Comparison of ENCODE assay signal across 36 cellular contexts in genomic region chr14:50711043-50711442, GRCh38. TPM values are rescaled to one million over a fixed set of nuclear protein-coding genes. Genes with fewer than 3 reads are reported as not detected.
DNase-seq lines count a peak whose midpoint lies in the region; ATAC-seq, FAIRE-seq and TF ChIP-seq lines count a peak whose summit lies in the region.
"Had no signal": no experiment of that assay in that cellular context is flagged by ENCODE, and none has a peak within 500 bp of the region (broad histone marks: within the 10 kb centered on the region; RNA-seq: fewer than 3 reads in every experiment).

No MANE protein-coding gene starts in this region.

- H3K4me3 ChIP-seq in HepG2 (replicated peaks in 1 of 3; ENCODE audit: insufficient read depth in 1 of 3, low read depth in 2 of 3, low read length in 3 of 3) (no peak overlapping the region), right lobe of liver (no peak overlapping the region), A549 (no peak overlapping the region), IMR-90 (ENCODE audit: insufficient read depth, low read depth, low read length) (no peak overlapping the region), K562 (no peak overlapping the region), spleen (no peak overlapping the region)
- H3K4me3 ChIP-seq: BLaER1; BLaER1 treated with 17β-estradiol and CSF1 and Interleukin-3, amounts not matched to agents 10 nM and 100 nM had no signal

- no peak overlapping the region for H2BK15ac ChIP-seq in IMR-90 (ENCODE audit: low read depth, low read length)

- H3K27ac Mint-ChIP-seq in activated T-cell treated with anti-CD3 and anti-CD28 coated beads, Interleukin-2, amount 50 U/mL, for 24 hours: no peak overlapping the region
- H3K27ac Mint-ChIP-seq: B cell; CD14-positive monocyte; CD4-positive, alpha-beta memory T cell; CD4-positive, alpha-beta T cell; CD4-positive, CD25-positive, alpha-beta regulatory T cell; CD8-positive, alpha-beta T cell had no signal

- FAIRE-seq in HepG2 (lab: Jason Lieb, UNC) (no peak), A549 (lab: Jason Lieb, UNC) (no peak), K562 (lab: Jason Lieb, UNC) (no peak)
- FAIRE-seq: A204.1, D721Med had no signal

- H3K4ac ChIP-seq in IMR-90 (ENCODE audit: low read depth, low read length): no peak overlapping the region

- intact Hi-C loops in HepG2 (cut with micrococcal nuclease; ENCODE audit: unreplicated experiment): no loop called here
- intact Hi-C loops in right lobe of liver (cut with DNase I): no loop called here
- intact Hi-C loops in IMR-90 (cut with micrococcal nuclease): no loop called here
- intact Hi-C loops in K562 (cut with micrococcal nuclease): loop anchor here (5.0 kb wide), 2 partner anchors 94 to 109 kb away; no protein-coding TSS in a partner anchor
- intact Hi-C loops in spleen (cut with DNase I; ENCODE audit: low total_unique reads): loop anchor here (10.0 kb wide), 1 partner anchor 96 kb away; no protein-coding TSS in a partner anchor

- dilution Hi-C loops in IMR-90 (cut with HindIII; ENCODE audit: low sequenced_read_pairs, unreplicated experiment): no loop called here

- H3K36me3 ChIP-seq in HepG2 (replicated peaks in 1 of 2; ENCODE audit: control insufficient read depth in 1 of 2, insufficient read depth in 2 of 2, low read length in 2 of 2) (no peaks in the 10 kb centered on the region), right lobe of liver (no peaks in the 10 kb centered on the region), IMR-90 (ENCODE audit: control insufficient read depth, insufficient read depth, low read length) (no peaks in the 10 kb centered on the region), K562 (ENCODE audit: control insufficient read depth, insufficient read depth, low read length) (no peaks in the 10 kb centered on the region), spleen (no peaks in the 10 kb centered on the region)
- H3K36me3 ChIP-seq: BE2C; BLaER1; BLaER1 treated with 17β-estradiol and CSF1 and Interleukin-3, amounts not matched to agents 10 nM and 100 nM had no signal

- H2AK5ac ChIP-seq in IMR-90 (ENCODE audit: low read depth, low read length): no peak overlapping the region

- ATAC-seq in HepG2 (no peak), right lobe of liver (no peak), A549 (no peak), IMR-90 (ENCODE audit: low read depth) (no peak), K562 (no peak)
- ATAC-seq: CD8-positive, alpha-beta T cell had no signal

- BruUV-seq in HepG2 (replicated peaks; lab: Mats Ljungman, UMichigan) (no TSS peak), IMR-90 (replicated peaks; lab: Mats Ljungman, UMichigan) (no TSS peak), K562 (replicated peaks; lab: Mats Ljungman, UMichigan) (no TSS peak)

- TF ChIP-seq EP300 in HepG2 (IDR thresholded peaks at IDR 0.05; ENCODE audit: low read depth in 2 of 2, low read length in 2 of 2) (no peak), HepG2 (CRISPR knock-in tag; IDR thresholded peaks at IDR 0.05; ENCODE audit: borderline replicate concordance) (no peak), A549 (IDR thresholded peaks at IDR 0.05) (no peak), K562 (IDR thresholded peaks at IDR 0.05; ENCODE audit: low read length) (no peak)

- no peaks in the 10 kb centered on the region for H3K9me3 Mint-ChIP-seq in activated T-cell treated with anti-CD3 and anti-CD28 coated beads, Interleukin-2, amount 50 U/mL, for 24 hours
- H3K9me3 Mint-ChIP-seq: CD4-positive, alpha-beta memory T cell; CD4-positive, alpha-beta T cell; CD8-positive, alpha-beta memory T cell; CD8-positive, alpha-beta T cell had no signal

- no peak overlapping the region for H3K4me2 ChIP-seq in HepG2 (ENCODE audit: low read depth, low read length)
- H3K4me2 ChIP-seq in A549: no peak overlapping the region
- H3K4me2 ChIP-seq in IMR-90 (ENCODE audit: low read depth, low read length): no peak overlapping the region
- H3K4me2 ChIP-seq in K562 (ENCODE audit: insufficient read depth, low read length): no peak overlapping the region
- H3K4me2 ChIP-seq: BLaER1; BLaER1 treated with 17β-estradiol and CSF1 and Interleukin-3, amounts not matched to agents 10 nM and 100 nM had no signal

- 30% methylated on average over 3 of the region's 3 CpGs for WGBS in HepG2 (ENCODE audit: low lambda C conversion rate)
- WGBS in right lobe of liver (ENCODE audit: insufficient coverage, low coverage, low lambda C conversion rate, missing lambda C conversion rate): 62% methylated on average over 3 of the region's 3 CpGs
- WGBS in A549 (ENCODE audit: missing lambda C conversion rate): 77% methylated on average over 3 of the region's 3 CpGs
- WGBS in IMR-90 (ENCODE audit: extremely low coverage in 2 of 2, insufficient read length in 1 of 2), 2 experiments: no CpG with 5 or more reads among the region's 3 CpGs
- 0% methylated on average over 2 of the region's 3 CpGs for WGBS in K562 (ENCODE audit: insufficient coverage, low coverage, missing lambda C conversion rate)
- WGBS in spleen, 5 donors: 89 to 99% (median 95%) methylated on average over 3 of the region's 3 CpGs

- H4K20me1 ChIP-seq in HepG2 (ENCODE audit: insufficient read depth, low read length) (no peaks in the 10 kb centered on the region), IMR-90 (ENCODE audit: insufficient read depth, low read length) (no peaks in the 10 kb centered on the region), K562 (replicated peaks; ENCODE audit: control insufficient read depth, insufficient read depth, low read length) (no peaks in the 10 kb centered on the region)
- H4K20me1 ChIP-seq: BLaER1; BLaER1 treated with 17β-estradiol and CSF1 and Interleukin-3, amounts not matched to agents 10 nM and 100 nM had no signal

- H3K79me1 ChIP-seq in IMR-90 (ENCODE audit: low read depth in 1 of 2, low read length in 2 of 2): no peaks in the 10 kb centered on the region

- in situ Hi-C loops in HepG2 (cut with HindIII; ENCODE audit: extremely low pct_ligation_motif_present, low pct_unique_long_range_greater_than_20kb): no loop called here
- in situ Hi-C loops in IMR-90 (cut with MboI; ENCODE audit: low sequenced_read_pairs): no loop called here
- in situ Hi-C loops in K562 (cut with MboI): no loop called here

- no peak overlapping the region for H2BK120ac ChIP-seq in IMR-90 (ENCODE audit: low read depth, low read length)

- H3K27ac ChIP-seq in HepG2 (ENCODE audit: extremely low read length, insufficient read depth, low read length) (no peak overlapping the region), right lobe of liver (no peak overlapping the region), A549 (no peak overlapping the region), IMR-90 (ENCODE audit: insufficient read depth, low read length) (no peak overlapping the region), K562 (ENCODE audit: extremely low read depth, low read depth, low read length) (no peak overlapping the region), spleen (no peak overlapping the region)
- H3K27ac ChIP-seq: 22Rv1; BLaER1; BLaER1 treated with 17β-estradiol and CSF1 and Interleukin-3, amounts not matched to agents 10 nM and 100 nM; C4-2B had no signal

- TF ChIP-seq POLR2A in HepG2 (IDR thresholded peaks at IDR 0.05; ENCODE audit: insufficient read depth in 1 of 2, low read depth in 2 of 2, low read length in 2 of 2): no peak
- TF ChIP-seq POLR2A in right lobe of liver (IDR thresholded peaks at IDR 0.05): no peak
- TF ChIP-seq POLR2A in A549 (IDR thresholded peaks at IDR 0.05; ENCODE audit: low read length): no peak
- no peak for TF ChIP-seq POLR2A in IMR-90 (IDR thresholded peaks at IDR 0.05; ENCODE audit: low read depth, low read length)
- TF ChIP-seq POLR2A in K562 (conservative IDR thresholded peaks at IDR 0.05): no peak
- no peak for TF ChIP-seq POLR2A in spleen (IDR thresholded peaks at IDR 0.05)

- TF ChIP-seq RAD21 in HepG2 (CRISPR knock-in tag; IDR thresholded peaks at IDR 0.05) (no peak), A549 (conservative IDR thresholded peaks at IDR 0.05 in 1 of 2, IDR thresholded peaks at IDR 0.05 in 1 of 2) (no peak), IMR-90 (IDR thresholded peaks at IDR 0.05; ENCODE audit: low read length) (no peak), K562 (CRISPR knock-in tag; conservative IDR thresholded peaks at IDR 0.05 in 1 of 2, IDR thresholded peaks at IDR 0.05 in 1 of 2) (no peak)

- no peak overlapping the region for H3K56ac ChIP-seq in IMR-90 (ENCODE audit: extremely low read depth, insufficient read depth, low read length)

- CTCF ChIA-PET in HepG2 (lab: Yijun Ruan, JAX; ENCODE audit: low intra/inter-chr PET ratio, low total read pairs) (no interaction called here), A549 (lab: Yijun Ruan, JAX) (interaction anchor here (0.6 to 2.0 kb wide), 3 partner anchors 13 to 92 kb away, joined by 3 to 6 read pairs (median 3); no protein-coding TSS in a partner anchor), IMR-90 (lab: Yijun Ruan, JAX) (interaction anchor here (0.8 kb wide), 1 partner anchor 16 kb away, joined by 5 read pairs; no protein-coding TSS in a partner anchor), K562 (lab: Yijun Ruan, JAX; ENCODE audit: low intra/inter-chr PET ratio) (no interaction called here)

- H3K27me3 Mint-ChIP-seq in activated T-cell treated with anti-CD3 and anti-CD28 coated beads, Interleukin-2, amount 50 U/mL, for 24 hours: no peaks in the 10 kb centered on the region
- H3K27me3 Mint-ChIP-seq: B cell had no signal

- no peak overlapping the region for H4K91ac ChIP-seq in IMR-90 (ENCODE audit: insufficient read depth, low read depth, low read length)

- H3K9me3 ChIP-seq in HepG2 (ENCODE audit: low read length): no peaks in the 10 kb centered on the region
- H3K9me3 ChIP-seq in right lobe of liver: no peaks in the 10 kb centered on the region
- no peaks in the 10 kb centered on the region for H3K9me3 ChIP-seq in A549
- no peaks in the 10 kb centered on the region for H3K9me3 ChIP-seq in IMR-90 (ENCODE audit: control insufficient read depth, insufficient read depth, low read length)
- H3K9me3 ChIP-seq in K562 (replicated peaks; ENCODE audit: control insufficient read depth, insufficient read depth, low read depth, low read length): no peaks in the 10 kb centered on the region
- H3K9me3 ChIP-seq in spleen: no peaks in the 10 kb centered on the region
- H3K9me3 ChIP-seq: BE2C; BLaER1; BLaER1 treated with 17β-estradiol and CSF1 and Interleukin-3, amounts not matched to agents 10 nM and 100 nM; Caco-2 had no signal

- no peak overlapping the region for H4K5ac ChIP-seq in IMR-90 (ENCODE audit: low read depth, low read length)

- H3K9me1 ChIP-seq in IMR-90 (ENCODE audit: insufficient read depth, low read length) (no peaks in the 10 kb centered on the region), K562 (ENCODE audit: control insufficient read depth, insufficient read depth, low read length) (no peaks in the 10 kb centered on the region)

- H3K4me1 Mint-ChIP-seq in activated T-cell treated with anti-CD3 and anti-CD28 coated beads, Interleukin-2, amount 50 U/mL, for 24 hours (ENCODE audit: low read depth): no peaks in the 10 kb centered on the region
- H3K4me1 Mint-ChIP-seq: CD8-positive, alpha-beta memory T cell had no signal

- TF ChIP-seq CTCF in HepG2 (CRISPR knock-in tag; IDR thresholded peaks at IDR 0.05) (no peak), right lobe of liver (IDR thresholded peaks at IDR 0.05) (no peak), A549 (IDR thresholded peaks at IDR 0.05) (no peak), IMR-90 (conservative IDR thresholded peaks at IDR 0.05; ENCODE audit: low read depth, low read length) (no peak), K562 (IDR thresholded peaks at IDR 0.05 in 2 of 3, conservative IDR thresholded peaks at IDR 0.05 in 1 of 3; ENCODE audit: insufficient read depth in 2 of 3, low read depth in 1 of 3, low read length in 3 of 3) (no peak), spleen (IDR thresholded peaks at IDR 0.05 in 8 of 11, conservative IDR thresholded peaks at IDR 0.05 in 3 of 11) (no peak)

- H2AFZ ChIP-seq in HepG2 (ENCODE audit: low read length) (no peak overlapping the region), IMR-90 (replicated peaks; ENCODE audit: low read length, poor library complexity) (no peak overlapping the region), K562 (ENCODE audit: low read depth, low read length) (no peak overlapping the region)

- H3K79me2 ChIP-seq in HepG2 (ENCODE audit: insufficient read depth, low read length): no peaks in the 10 kb centered on the region
- no peaks in the 10 kb centered on the region for H3K79me2 ChIP-seq in K562 (ENCODE audit: control insufficient read depth, insufficient read depth, low read length)

- H2BK20ac ChIP-seq in IMR-90 (ENCODE audit: low read depth, low read length): no peak overlapping the region

- H3K27me3 ChIP-seq in HepG2 (ENCODE audit: control insufficient read depth in 1 of 2, insufficient read depth in 2 of 2, low read length in 2 of 2): no peaks in the 10 kb centered on the region
- no peaks in the 10 kb centered on the region for H3K27me3 ChIP-seq in right lobe of liver
- no peaks in the 10 kb centered on the region for H3K27me3 ChIP-seq in IMR-90 (ENCODE audit: control insufficient read depth, insufficient read depth, low read length)
- no peaks in the 10 kb centered on the region; a peak in 1 of 5 replicates for H3K27me3 ChIP-seq in K562 (ENCODE audit: control insufficient read depth in 2 of 2, insufficient read depth in 2 of 2, low read length in 2 of 2)
- no peaks in the 10 kb centered on the region for H3K27me3 ChIP-seq in spleen (replicated peaks in 1 of 7)
- H3K27me3 ChIP-seq: BE2C; BLaER1; BLaER1 treated with 17β-estradiol and CSF1 and Interleukin-3, amounts not matched to agents 10 nM and 100 nM had no signal

- H3K9ac ChIP-seq in HepG2 (ENCODE audit: insufficient read depth, low read depth, low read length) (no peak overlapping the region), IMR-90 (ENCODE audit: low read depth, low read length) (no peak overlapping the region), K562 (ENCODE audit: insufficient read depth in 1 of 2, low read depth in 2 of 2, low read length in 2 of 2) (no peak overlapping the region)
- H3K9ac ChIP-seq: BLaER1; BLaER1 treated with 17β-estradiol and CSF1 and Interleukin-3, amounts not matched to agents 10 nM and 100 nM had no signal

- no peak overlapping the region for H3K4me3 Mint-ChIP-seq in activated T-cell treated with anti-CD3 and anti-CD28 coated beads, Interleukin-2, amount 50 U/mL, for 24 hours
- H3K4me3 Mint-ChIP-seq: B cell; CD14-positive monocyte; CD4-positive, alpha-beta memory T cell; CD4-positive, alpha-beta T cell; CD4-positive, CD25-positive, alpha-beta regulatory T cell; CD8-positive, alpha-beta memory T cell; CD8-positive, alpha-beta T cell had no signal

- H3K36me3 Mint-ChIP-seq in activated T-cell treated with anti-CD3 and anti-CD28 coated beads, Interleukin-2, amount 50 U/mL, for 24 hours (ENCODE audit: low read depth): no peaks in the 10 kb centered on the region
- H3K36me3 Mint-ChIP-seq: CD14-positive monocyte; CD4-positive, alpha-beta memory T cell; CD4-positive, CD25-positive, alpha-beta regulatory T cell; CD8-positive, alpha-beta memory T cell; CD8-positive, alpha-beta T cell had no signal

- DNase-seq in HepG2 (ENCODE audit: low spot score) (no peak), right lobe of liver (no peak), A549 (ENCODE audit: low read depth in 1 of 2, low spot score in 1 of 2) (no peak), IMR-90 (no peak), K562 (ENCODE audit: extremely low read depth in 1 of 4, low spot score in 3 of 4) (no peak), spleen (no peak)
- DNase-seq in stimulated activated CD4-positive, alpha-beta T cell treated with anti-CD3 and anti-CD28 coated beads, Interleukin-4, amount 100 ng/mL, for 4 hours: no peak
- no peak for DNase-seq in activated T-cell treated with anti-CD3 and anti-CD28 coated beads, Interleukin-2, amount 50 U/mL, for 24 hours
- DNase-seq: 8988T; ACHN; AML-193; BE2C; C1 segment of cervical spinal cord; Caco-2; Calu3; CD4-positive, alpha-beta memory T cell; CD4-positive, alpha-beta T cell; CD4-positive, CD25-positive, alpha-beta regulatory T cell; CD8-positive, alpha-beta memory T cell; CD8-positive, alpha-beta T cell; COR-L47; DMS 273 treated with DMSO at 0.1 percent for 48 hours; DMS153; DMS53; DMS79; DMS79 treated with DMSO at 0.1 percent for 48 hours; DND-41; EL had no signal

- H2AK9ac ChIP-seq in IMR-90 (replicated peaks; ENCODE audit: low read depth, low read length, poor library complexity): no peak overlapping the region

- POLR2A ChIA-PET in HepG2 (lab: Yijun Ruan, JAX) (no interaction called here), A549 (lab: Yijun Ruan, JAX) (interaction anchor here (2.9 kb wide), 1 partner anchor 43 kb away, joined by 16 read pairs; the partner anchor contains the start of gene SAV1), IMR-90 (lab: Charles Lee; ENCODE audit: unreplicated experiment) (interaction anchor here (0.6 kb wide), 1 partner anchor 81 kb away, joined by 4 read pairs; no protein-coding TSS in a partner anchor), K562 (lab: Yijun Ruan, JAX) (interaction anchor here (0.6 to 0.8 kb wide), 3 partner anchors 8 to 1281 kb away, joined by 3 read pairs; no protein-coding TSS in a partner anchor)

- H4K8ac ChIP-seq in IMR-90 (ENCODE audit: low read depth in 2 of 2, low read length in 2 of 2): no peak overlapping the region

- H3K23ac ChIP-seq in IMR-90 (ENCODE audit: low read depth, low read length): no peak overlapping the region

- no peak overlapping the region for H3K14ac ChIP-seq in IMR-90 (replicated peaks; ENCODE audit: low read depth, low read length)

- H2BK5ac ChIP-seq in IMR-90 (ENCODE audit: low read depth, low read length, poor library complexity, severe bottlenecking): no peak overlapping the region

- H3K4me1 ChIP-seq in HepG2 (ENCODE audit: insufficient read depth, low read length): no peaks in the 10 kb centered on the region
- H3K4me1 ChIP-seq in right lobe of liver: no peaks in the 10 kb centered on the region
- H3K4me1 ChIP-seq in A549: no peaks in the 10 kb centered on the region
- H3K4me1 ChIP-seq in IMR-90 (ENCODE audit: control insufficient read depth, insufficient read depth, low read length): no peaks in the 10 kb centered on the region
- no peaks in the 10 kb centered on the region for H3K4me1 ChIP-seq in K562 (replicated peaks in 1 of 2; ENCODE audit: control insufficient read depth in 2 of 2, insufficient read depth in 2 of 2, low read length in 2 of 2)
- no peaks in the 10 kb centered on the region for H3K4me1 ChIP-seq in spleen
- H3K4me1 ChIP-seq: BE2C; BLaER1; BLaER1 treated with 17β-estradiol and CSF1 and Interleukin-3, amounts not matched to agents 10 nM and 100 nM; Caco-2 had no signal

- no peak overlapping the region for H3K18ac ChIP-seq in IMR-90 (ENCODE audit: low read depth, low read length)

RNA-seq across cellular contexts. Expression of gene SAV1, which starts 42.9 kb away (rescaled TPM):
- total RNA-seq in HepG2 (2016; rRNA removed; fragmentation: Illumina TruSeq; extraction: Trizol): 8.1 and 8.2 TPM in 2 replicates
- 5.7 and 6.1 TPM in 2 replicates for total RNA-seq in HepG2 (2016; cell fraction: cytosol; rRNA removed; fragmentation: Illumina TruSeq; extraction: Trizol; ENCODE audit: low read depth)
- 8.2 and 10.4 TPM in 2 replicates for total RNA-seq in HepG2 (2016; cell fraction: insoluble cytoplasmic fraction; rRNA removed; fragmentation: Illumina TruSeq; extraction: Trizol)
- 14.1 and 14.6 TPM in 2 replicates for total RNA-seq in HepG2 (2016; cell fraction: membrane; rRNA removed; fragmentation: Illumina TruSeq; extraction: Trizol)
- total RNA-seq in HepG2 (2016; cell fraction: nucleus; rRNA removed; fragmentation: Illumina TruSeq; extraction: Trizol): 8.7 and 12.4 TPM in 2 replicates
- 6.2 and 7.3 TPM in 2 replicates for polyA plus RNA-seq in HepG2 (2011; rRNA removed)
- polyA plus RNA-seq in HepG2 (2011; cell fraction: cytosol; rRNA removed): 3.8 and 5.5 TPM in 2 replicates
- polyA plus RNA-seq in HepG2 (2011; cell fraction: nucleus; rRNA removed): 1.7 and 3.1 TPM in 2 replicates
- polyA plus RNA-seq in HepG2 (2012): 8.6 and 11.5 TPM in 2 replicates
- polyA plus RNA-seq in HepG2 (2016; cell fraction: cytosol; fragmentation: Illumina TruSeq; extraction: Trizol; ENCODE audit: low read depth): 6.8 and 7.8 TPM in 2 replicates
- polyA plus RNA-seq in HepG2 (2016; cell fraction: insoluble cytoplasmic fraction; fragmentation: Illumina TruSeq; extraction: Trizol; ENCODE audit: low read depth): 12.2 and 17.2 TPM in 2 replicates
- 17.1 and 18.9 TPM in 2 replicates for polyA plus RNA-seq in HepG2 (2016; cell fraction: membrane; fragmentation: Illumina TruSeq; extraction: Trizol; ENCODE audit: low read depth)
- 9.8 and 9.9 TPM in 2 replicates for polyA plus RNA-seq in HepG2 (2016; cell fraction: nucleus; fragmentation: Illumina TruSeq; extraction: Trizol; ENCODE audit: insufficient read depth, low read depth)
- 2.9 and 12.9 TPM in 2 replicates for polyA minus RNA-seq in HepG2 (2011; rRNA and poly(A)+ RNA removed; ENCODE audit: low replicate concordance)
- 5.4 and 6.7 TPM in 2 replicates for polyA minus RNA-seq in HepG2 (2011; cell fraction: cytosol; rRNA and poly(A)+ RNA removed)
- polyA minus RNA-seq in HepG2 (2011; cell fraction: nucleus; rRNA and poly(A)+ RNA removed): 16.2 and 17.7 TPM in 2 replicates
- total RNA-seq in right lobe of liver: 10 to 100 TPM in 3 of 6 experiments, 1 to 10 TPM in 3; 7.8 to 13.8 (median 10.0) TPM
- 20.1 and 20.3 TPM in 2 replicates for polyA plus RNA-seq in A549 (2011; rRNA removed)
- polyA plus RNA-seq in A549 (2012; cell fraction: cytosol; rRNA removed): 7.7 and 8.5 TPM in 2 replicates
- polyA plus RNA-seq in A549 (2012; cell fraction: nucleus; rRNA removed): 3.0 and 3.8 TPM in 2 replicates
- 17.5 to 20.3 TPM (median 18.2 TPM) in 3 replicates for polyA plus RNA-seq in A549 (2017; fragmentation: RNase III; extraction: RNeasy Plus Mini Kit Qiagen cat#74134 plus additional on column Dnase treatment)
- 6.9 and 9.6 TPM in 2 replicates for polyA minus RNA-seq in A549 (2011; rRNA and poly(A)+ RNA removed)
- total RNA-seq in IMR-90 (2012; rRNA removed): 18.8 and 25.0 TPM in 2 replicates
- polyA plus RNA-seq in IMR-90 (2012; rRNA removed): 14.7 and 17.0 TPM in 2 replicates
- polyA plus RNA-seq in IMR-90 (2012; cell fraction: cytosol; rRNA removed): 5.3 and 10.8 TPM in 2 replicates
- polyA plus RNA-seq in IMR-90 (2012; cell fraction: nucleus; rRNA removed; ENCODE audit: low replicate concordance): 8.1 and 8.3 TPM in 2 replicates
- total RNA-seq in K562 (2011; cell fraction: chromatin; rRNA removed; ENCODE audit: low replicate concordance): 9.0 and 30.9 TPM in 2 replicates
- total RNA-seq in K562 (2011; cell fraction: nucleolus; rRNA removed): 4.5 and 7.2 TPM in 2 replicates
- 16.2 and 30.2 TPM in 2 replicates for total RNA-seq in K562 (2011; cell fraction: nucleoplasm; rRNA removed)
- total RNA-seq in K562 (2014; rRNA removed): 14.8 and 17.6 TPM in 2 replicates
- 17.5 and 20.7 TPM in 2 replicates for total RNA-seq in K562 (2014; rRNA removed; fragmentation: Illumina TruSeq; extraction: Trizol)
- total RNA-seq in K562 (2015; rRNA removed; fragmentation: Illumina TruSeq; extraction: Trizol): 11.5 and 13.4 TPM in 2 replicates
- 16.4 and 17.6 TPM in 2 replicates for total RNA-seq in K562 (2021)
- 9.6 and 16.1 TPM in 2 replicates for polyA plus RNA-seq in K562 (2011; rRNA removed)
- polyA plus RNA-seq in K562 (2011; cell fraction: cytosol; rRNA removed): 3.7 and 6.0 TPM in 2 replicates
- polyA plus RNA-seq in K562 (2011; cell fraction: nucleus; rRNA removed): 2.5 and 3.7 TPM in 2 replicates
- polyA plus RNA-seq in K562 (2012): 13.8 and 16.4 TPM in 2 replicates
- 13.9 and 18.1 TPM in 2 replicates for polyA plus RNA-seq in K562 (2014; fragmentation: Illumina TruSeq; extraction: Trizol)
- polyA plus RNA-seq in K562 (2014; fragmentation: Nextera tagmentation; extraction: Ambion mirVana): 1 to 10 TPM; 6.5 to 6.9 TPM
- 13.2 and 15.3 TPM in 2 replicates for polyA plus RNA-seq in K562 (2014; rRNA removed)
- 13.4 and 13.8 TPM in 2 replicates for polyA minus RNA-seq in K562 (2011; rRNA and poly(A)+ RNA removed)
- polyA minus RNA-seq in K562 (2011; cell fraction: cytosol; rRNA and poly(A)+ RNA removed): 7.0 and 7.7 TPM in 2 replicates
- 4.7 and 10.2 TPM in 2 replicates for polyA minus RNA-seq in K562 (2011; cell fraction: nucleus; rRNA and poly(A)+ RNA removed)
- total RNA-seq in spleen: 10 to 100 TPM; 24.7 to 44.9 (median 30.6) TPM
- 10 to 100 TPM; 18.7 to 19.5 (median 19.4) TPM for polyA plus RNA-seq in spleen

Comparison
In these comparisons a context has a peak if more than half of its experiments do, and no peak if none do; other contexts are left out.
1. CTCF ChIA-PET loops: an anchor here in A549 (0.6 to 2.0 kb wide) and IMR-90 (0.8 kb wide); none called in HepG2 and K562.
2. intact Hi-C loops: an anchor here in K562 (5.0 kb wide) and spleen (10.0 kb wide); none called in HepG2, right lobe of liver and IMR-90.
3. Of the 241 proteins assayed by ChIP-seq in both HepG2 and K562: peak only in HepG2: MAFF and MAFK; only in K562: none; in both: none; in neither: 239.